21 cellular contexts compared by ENCODE assay signal in genomic region chr3:98890960-98891910, GRCh38. TPM values are rescaled to one million over a fixed set of nuclear protein-coding genes. Genes with fewer than 3 reads are reported as not detected.
A peak's percentile ranks its signal among the peaks of the same experiment; 100 is the strongest.
DNase-seq lines count a peak whose midpoint lies in the region; ATAC-seq and TF ChIP-seq lines count a peak whose summit lies in the region.
"Had no signal": no experiment of that assay in that cellular context is flagged by ENCODE, and none has a peak within 500 bp of the region (broad histone marks: within the 10 kb centered on the region; RNA-seq: fewer than 3 reads in every experiment).

No MANE protein-coding gene starts in this region.

- H3K27ac ChIP-seq in SK-N-SH (ENCODE audit: low read depth in 2 of 2, low read length in 1 of 2) (peak overlapping the region in 1 of 2 experiments; percentile 82; a peak in 2 of 4 replicates), upper lobe of right lung (no peak overlapping the region)
- H3K27ac ChIP-seq: gastroesophageal sphincter, neutrophil, spleen had no signal

- CTCF ChIA-PET in SK-N-SH (lab: Yijun Ruan, JAX), result interaction anchor here (1.0 to 1.3 kb wide), 2 partner anchors 103 to 289 kb away, joined by 3 to 4 read pairs; no protein-coding TSS in a partner anchor

- WGBS in SK-N-SH (ENCODE audit: low lambda C conversion rate), result 53% methylated on average over 4 of the region's 4 CpGs

- H3K36me3 ChIP-seq in SK-N-SH (replicated peaks in 1 of 2; ENCODE audit: control insufficient read depth in 1 of 2, insufficient read depth in 2 of 2, low read length in 1 of 2) (peaks cover 2 to 66% of the 10 kb centered on the region in 2 experiments), upper lobe of right lung (no peaks in the 10 kb centered on the region)
- H3K36me3 ChIP-seq: gastroesophageal sphincter, neutrophil, spleen, tibial nerve had no signal

- H3K4me2 ChIP-seq in SK-N-SH, result peak overlapping the region; percentile 81

- H3K79me2 ChIP-seq in SK-N-SH (ENCODE audit: insufficient read depth), result peaks cover 100% of the 10 kb centered on the region

- POLR2A ChIA-PET in SK-N-SH (lab: Yijun Ruan, JAX), result no interaction called here

- H3K4me1 ChIP-seq in SK-N-SH (ENCODE audit: control insufficient read depth in 1 of 2, insufficient read depth in 2 of 2, low read depth in 1 of 2, low read length in 1 of 2) (peaks cover 18 to 43% of the 10 kb centered on the region in 2 experiments; a peak in 3 of 4 replicates), upper lobe of right lung (peaks cover 7% of the 10 kb centered on the region)

- ATAC-seq in SK-N-SH treated with all-trans-retinoic acid at 6 μM for 48 hours (no peak), upper lobe of right lung (peak; percentile 75)
- ATAC-seq: effector memory CD8-positive, alpha-beta T cell; gastroesophageal sphincter; mucosa of descending colon; stimulated activated memory B cell treated with anti-CD40 and anti-IgM and Interleukin-4, amounts not matched to agents 10 μg/mL and 1 μg/mL and 100 μg/mL, for 72 hours had no signal

- H3K4me3 ChIP-seq in SK-N-SH (ENCODE audit: low read depth in 2 of 2, low read length in 1 of 2) (peak overlapping the region in 1 of 2 experiments; percentile 78; a peak in 2 of 4 replicates), epithelial cell of esophagus (ENCODE audit: low read length) (no peak overlapping the region), upper lobe of right lung (no peak overlapping the region)
- H3K4me3 ChIP-seq: gastroesophageal sphincter, mucosa of descending colon, spleen, tibial nerve had no signal

- TF ChIP-seq RAD21 in SK-N-SH (IDR thresholded peaks at IDR 0.05; ENCODE audit: low read length), result no peak

- H4K20me1 ChIP-seq in SK-N-SH (ENCODE audit: insufficient read depth), result peaks cover 100% of the 10 kb centered on the region

- DNase-seq in SK-N-SH (no peak), epithelial cell of esophagus (ENCODE audit: low read depth) (peak; percentile 31), kidney tubule cell (ENCODE audit: low spot score) (peak; percentile 73), upper lobe of right lung (no peak), ureter (ENCODE audit: low spot score) (no peak), NCI-H1436 (lab: John Stamatoyannopoulos, UW) (no peak)
- DNase-seq in stimulated activated CD4-positive, alpha-beta T cell treated with anti-CD3 and anti-CD28 coated beads, Interleukin-12 subunit alpha, Interleukin-12 subunit beta, amount 100 ng/mL, for 4 hours, result no peak
- DNase-seq: 8988T; activated CD4-positive, alpha-beta T cell treated with anti-CD3 and anti-CD28 coated beads, Interleukin-2, amount 50 U/mL, for 48 hours; activated T-cell treated with anti-CD3 and anti-CD28 coated beads, Interleukin-2, amount 50 U/mL, for 1 hour; DMS79 treated with DMSO at 0.1 percent for 48 hours; effector memory CD8-positive, alpha-beta T cell; mucosa of descending colon; NCI-H1092; NCI-H2171 treated with DMSO at 0.1 percent for 48 hours; spleen had no signal

- H3K9ac ChIP-seq in SK-N-SH, result peak overlapping the region; percentile 95; the same call in 1 of the 2 replicates

- TF ChIP-seq EP300 in SK-N-SH (IDR thresholded peaks at IDR 0.05; ENCODE audit: borderline replicate concordance in 1 of 2, low read depth in 1 of 2, low read length in 1 of 2), result no peak

- H3K9me2 ChIP-seq in SK-N-SH, result no peaks in the 10 kb centered on the region

- H3K9me3 ChIP-seq in SK-N-SH (no peaks in the 10 kb centered on the region), upper lobe of right lung (no peaks in the 10 kb centered on the region)
- H3K9me3 ChIP-seq: gastroesophageal sphincter, mucosa of descending colon, neutrophil, spleen, tibial nerve had no signal

- peaks cover 51% of the 10 kb centered on the region for H3F3A ChIP-seq in SK-N-SH (replicated peaks; ENCODE audit: insufficient read depth)

- intact Hi-C loops in upper lobe of right lung (cut with DNase I), result no loop called here

- no peak overlapping the region for H2AFZ ChIP-seq in SK-N-SH (ENCODE audit: low read depth)

- H3K27me3 ChIP-seq in SK-N-SH (ENCODE audit: insufficient read depth), result no peaks in the 10 kb centered on the region
- H3K27me3 ChIP-seq in upper lobe of right lung, result no peaks in the 10 kb centered on the region
- H3K27me3 ChIP-seq: gastroesophageal sphincter, neutrophil, spleen, tibial nerve had no signal

- TF ChIP-seq CTCF in SK-N-SH (IDR thresholded peaks at IDR 0.05) (no peak), epithelial cell of esophagus (IDR thresholded peaks at IDR 0.05; ENCODE audit: insufficient read depth, low read depth, low read length, missing control alignments) (no peak), upper lobe of right lung (IDR thresholded peaks at IDR 0.05) (no peak)

TF ChIP-seq in SK-N-SH, 30 proteins besides CTCF, POLR2A, EP300 and RAD21:
- TF ChIP-seq SMC3 (IDR thresholded peaks at IDR 0.05; ENCODE audit: low read depth, low read length) (no peak), JUND (IDR thresholded peaks at IDR 0.05) (no peak), FOXJ3 (CRISPR knock-in tag; IDR thresholded peaks at IDR 0.05) (no peak), RCOR1 (IDR thresholded peaks at IDR 0.05; ENCODE audit: low read length) (no peak), USF1 (IDR thresholded peaks at IDR 0.05; ENCODE audit: borderline replicate concordance, low read depth) (no peak), TEAD4 (IDR thresholded peaks at IDR 0.05; ENCODE audit: borderline replicate concordance, insufficient read depth) (no peak), YY1 (IDR thresholded peaks at IDR 0.05; ENCODE audit: low read depth) (no peak), SIN3A (IDR thresholded peaks at IDR 0.05; ENCODE audit: borderline replicate concordance, low read depth, low read length) (no peak)

TF ChIP-seq in SK-N-SH treated with all-trans-retinoic acid at 6 μM for 48 hours, 23 proteins besides CTCF, POLR2A, EP300 and RAD21:
- TF ChIP-seq ZFP3 (CRISPR knock-in tag; IDR thresholded peaks at IDR 0.05) (no peak), TCF4 (CRISPR knock-in tag; IDR thresholded peaks at IDR 0.05; ENCODE audit: borderline replicate concordance) (no peak), RARB (CRISPR knock-in tag; IDR thresholded peaks at IDR 0.05) (no peak), ZFP30 (CRISPR knock-in tag; IDR thresholded peaks at IDR 0.05) (no peak), TSHZ2 (CRISPR knock-in tag; IDR thresholded peaks at IDR 0.05) (no peak), ZC3H10 (CRISPR knock-in tag; IDR thresholded peaks at IDR 0.05) (no peak), BACH2 (CRISPR knock-in tag; IDR thresholded peaks at IDR 0.05; ENCODE audit: borderline replicate concordance) (no peak), ARNTL (CRISPR knock-in tag; IDR thresholded peaks at IDR 0.05; ENCODE audit: borderline replicate concordance, low read depth) (no peak), CSRNP3 (CRISPR knock-in tag; IDR thresholded peaks at IDR 0.05) (no peak), ISL1 (CRISPR knock-in tag; IDR thresholded peaks at IDR 0.05) (no peak), ZNF565 (CRISPR knock-in tag; conservative IDR thresholded peaks at IDR 0.05; ENCODE audit: low read depth) (no peak), PPARA (CRISPR knock-in tag; IDR thresholded peaks at IDR 0.05; ENCODE audit: borderline replicate concordance) (no peak)

RNA-seq across cellular contexts. Expression of gene DCBLD2, which starts 10.3 kb away (rescaled TPM):
- polyA plus RNA-seq in SK-N-SH (2012; rRNA removed), result 159 and 190 TPM in 2 replicates
- polyA plus RNA-seq in SK-N-SH (2012; cell fraction: cytosol; rRNA removed), result 198 and 211 TPM in 2 replicates
- polyA plus RNA-seq in SK-N-SH (2012; cell fraction: nucleus; rRNA removed), result 130 and 207 TPM in 2 replicates
- total RNA-seq in upper lobe of right lung, result 35.8 TPM
- 21.1 TPM for total RNA-seq in ureter

Comparison
In these comparisons a context has a peak if more than half of its experiments do, and no peak if none do; other contexts are left out.
1. DNase-seq: peak in epithelial cell of esophagus (single experiment) and kidney tubule cell (single experiment); none in SK-N-SH (single experiment), upper lobe of right lung (single experiment), ureter (single experiment), NCI-H1436 (single experiment) and stimulated activated CD4-positive, alpha-beta T cell treated with anti-CD3 and anti-CD28 coated beads, Interleukin-12 subunit alpha, Interleukin-12 subunit beta, amount 100 ng/mL, for 4 hours (single experiment).